In the genomic region with DNA sequence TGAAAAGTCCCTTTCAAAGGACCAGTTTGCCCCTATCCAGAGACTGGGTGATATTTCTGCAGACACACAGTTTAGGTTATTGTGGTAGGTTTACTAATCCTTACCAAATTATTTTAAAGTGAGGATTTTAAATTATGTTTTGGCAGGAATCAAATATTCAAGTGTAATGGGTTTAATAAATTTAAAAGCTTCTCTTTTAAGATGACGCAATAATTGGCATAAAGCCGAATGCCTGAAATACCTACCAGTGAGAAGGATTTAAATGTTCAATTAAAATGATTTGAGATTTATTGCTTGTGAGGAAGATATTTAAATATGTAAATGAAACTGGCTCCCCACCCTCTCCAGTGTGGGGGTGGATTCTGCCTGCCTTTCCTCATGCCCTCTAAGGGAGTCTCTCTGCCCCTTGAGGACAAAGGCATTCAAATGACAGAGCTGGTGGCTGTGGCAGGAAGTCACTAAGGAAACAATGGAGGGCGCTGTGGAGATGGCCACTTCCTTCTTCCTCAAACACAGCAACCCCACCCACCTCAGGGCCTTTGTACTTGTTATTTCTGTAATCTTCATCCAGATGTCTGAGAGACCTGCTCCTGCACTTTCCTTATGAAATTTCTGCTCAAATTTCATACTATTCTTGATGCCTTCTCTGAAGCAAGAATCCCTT, we compare ENCODE assay signal across 9 cellular contexts.
DNase-seq lines count a peak whose midpoint lies in the region; ATAC-seq and TF ChIP-seq lines count a peak whose summit lies in the region.
"Had no signal": no experiment of that assay in that cellular context is flagged by ENCODE, and none has a peak within 500 bp of the region (broad histone marks: within the 10 kb centered on the region; RNA-seq: fewer than 3 reads in every experiment).

No MANE protein-coding gene starts in this region.

- H3K4me3 Mint-ChIP-seq in neural progenitor cell, result no peak overlapping the region

- H3K27me3 Mint-ChIP-seq in neural progenitor cell (ENCODE audit: insufficient read depth, low read depth), result no peaks in the 10 kb centered on the region

- H3K9ac ChIP-seq in neural progenitor cell, result no peak overlapping the region

- peak; percentile 43 for DNase-seq in stimulated activated CD4-positive, alpha-beta T cell treated with anti-CD3 and anti-CD28 coated beads, Interleukin-15, amount 100 ng/mL, for 24 hours
- DNase-seq in stimulated activated CD4-positive, alpha-beta T cell treated with anti-CD3 and anti-CD28 coated beads, Interleukin-12 subunit alpha, Interleukin-12 subunit beta, amount 100 ng/mL, for 4 hours, result no peak
- peak; percentile 43 for DNase-seq in SW480 (ENCODE audit: low spot score)
- peak; percentile 41 to 49 for DNase-seq in cardiac fibroblast (ENCODE audit: low read depth in 2 of 2)
- DNase-seq in neural progenitor cell (ENCODE audit: low spot score), result peak; percentile 26
- no peak for DNase-seq in NCI-H146 treated with DMSO at 0.1 percent for 48 hours (lab: John Stamatoyannopoulos, UW; ENCODE audit: unreplicated experiment)
- DNase-seq in UCSD-AML1 (lab: John Stamatoyannopoulos, UW; ENCODE audit: unreplicated experiment), result no peak

- no peaks in the 10 kb centered on the region for H3K9me3 Mint-ChIP-seq in neural progenitor cell

- H3K79me2 ChIP-seq in neural progenitor cell (ENCODE audit: low read depth), result no peaks in the 10 kb centered on the region

- H3K4me1 ChIP-seq in neural progenitor cell, result peaks cover 21% of the 10 kb centered on the region

- no peaks in the 10 kb centered on the region for H3K36me3 ChIP-seq in neural progenitor cell
- H3K36me3 ChIP-seq: neutrophil had no signal

- H3K4me3 ChIP-seq in cardiac fibroblast (replicated peaks in 1 of 2; ENCODE audit: low read depth in 2 of 2, low read length in 2 of 2) (no peak overlapping the region), neural progenitor cell (no peak overlapping the region)

- no peak overlapping the region for H2AFZ ChIP-seq in neural progenitor cell (replicated peaks)

- H3K36me3 Mint-ChIP-seq in neural progenitor cell, result peaks cover 3% of the 10 kb centered on the region

- H3K27ac Mint-ChIP-seq in neural progenitor cell, result no peak overlapping the region

- TF ChIP-seq CTCF in cardiac fibroblast (IDR thresholded peaks at IDR 0.05; ENCODE audit: low read depth, low read length) (no peak), neural progenitor cell (IDR thresholded peaks at IDR 0.05) (peak; percentile 24)

- H3K9me3 ChIP-seq in neural progenitor cell (ENCODE audit: low read depth), result no peaks in the 10 kb centered on the region
- H3K9me3 ChIP-seq: neutrophil had no signal

- H3F3A ChIP-seq in neural progenitor cell (ENCODE audit: low read depth), result no peaks in the 10 kb centered on the region

- H4K20me1 ChIP-seq in neural progenitor cell (ENCODE audit: low read depth), result no peaks in the 10 kb centered on the region

- no peaks in the 10 kb centered on the region for H3K27me3 ChIP-seq in neural progenitor cell
- H3K27me3 ChIP-seq: neutrophil had no signal

- H3K27ac ChIP-seq in neural progenitor cell, result no peak overlapping the region
- H3K27ac ChIP-seq: neutrophil had no signal

- no peak overlapping the region for H3K4me2 ChIP-seq in neural progenitor cell

- H3K4me1 Mint-ChIP-seq in neural progenitor cell, result peaks cover 20% of the 10 kb centered on the region

- ATAC-seq in GM18511 (IDR thresholded peaks at IDR 0.05; ENCODE audit: unreplicated experiment), result no peak

Comparison
In these comparisons a context has a peak if more than half of its experiments do, and no peak if none do; other contexts are left out.
1. DNase-seq: peak in stimulated activated CD4-positive, alpha-beta T cell treated with anti-CD3 and anti-CD28 coated beads, Interleukin-15, amount 100 ng/mL, for 24 hours (single experiment), SW480 (single experiment), cardiac fibroblast (2 of 2) and neural progenitor cell (single experiment); none in stimulated activated CD4-positive, alpha-beta T cell treated with anti-CD3 and anti-CD28 coated beads, Interleukin-12 subunit alpha, Interleukin-12 subunit beta, amount 100 ng/mL, for 4 hours (single experiment), NCI-H146 treated with DMSO at 0.1 percent for 48 hours (single experiment) and UCSD-AML1 (single experiment).